In genomic region chr7:158829021-158829341, GRCh38 we compare ENCODE assay signal across 8 cellular contexts.
DNase-seq lines count a peak whose midpoint lies in the region; ATAC-seq and TF ChIP-seq lines count a peak whose summit lies in the region.

No MANE protein-coding gene starts in this region.

- H3K36me3 Mint-ChIP-seq in memory B cell = peaks cover 2% of the 10 kb centered on the region

- DNase-seq in activated CD4-positive, CD25-positive, alpha-beta regulatory T cell (lab: John Stamatoyannopoulos, UW) = peak in 3 of 4 experiments; percentile 22 to 76 (median 72)
- DNase-seq in activated CD4-positive, CD25-positive, alpha-beta regulatory T cell treated with anti-CD3 and anti-CD28 coated beads, Interleukin-2, amount 50 U/mL, for 72 hours = no peak
- DNase-seq in HCEC 1CT (peak; percentile 78), LoVo (ENCODE audit: low spot score) (peak; percentile 69), WERI-Rb-1 (peak; percentile 68), memory B cell (ENCODE audit: low spot score in 2 of 2) (no peak)
- peak; percentile 60 for DNase-seq in effector CD8-positive, alpha-beta T cell (lab: John Stamatoyannopoulos, UW)
- peak; percentile 33 to 68 for DNase-seq in stimulated activated CD8-positive, alpha-beta memory T cell treated with anti-CD3 and anti-CD28 coated beads, Interleukin-7, amount 100 ng/mL, for 4 hours (ENCODE audit: low read depth in 2 of 2)

- TF ChIP-seq CTCF in WERI-Rb-1 (IDR thresholded peaks at IDR 0.05; ENCODE audit: low read depth, low read length) = no peak

- peak; percentile 55 for ATAC-seq in memory B cell (ENCODE audit: low read depth)

- H3K9me3 Mint-ChIP-seq in memory B cell = no peaks in the 10 kb centered on the region

- H3K4me1 Mint-ChIP-seq in memory B cell = peaks cover 22% of the 10 kb centered on the region

- H3K27me3 ChIP-seq in WERI-Rb-1 (ENCODE audit: insufficient read depth, low read depth, severe bottlenecking) = no peaks in the 10 kb centered on the region

- peak overlapping the region; percentile 79 for H3K4me3 Mint-ChIP-seq in memory B cell

- no peaks in the 10 kb centered on the region for H3K27me3 Mint-ChIP-seq in memory B cell

- peak overlapping the region; percentile 76 for H3K27ac ChIP-seq in WERI-Rb-1

- H3K36me3 ChIP-seq in WERI-Rb-1 = no peaks in the 10 kb centered on the region

- no peaks in the 10 kb centered on the region for H3K9me3 ChIP-seq in WERI-Rb-1 (ENCODE audit: severe bottlenecking)

- peak overlapping the region; percentile 95 for H3K27ac Mint-ChIP-seq in memory B cell

- H3K4me3 ChIP-seq in WERI-Rb-1 (ENCODE audit: low read depth, low read length) = peak overlapping the region; percentile 90

Comparison
In these comparisons a context has a peak if more than half of its experiments do, and no peak if none do; other contexts are left out.
1. DNase-seq: peak in activated CD4-positive, CD25-positive, alpha-beta regulatory T cell (3 of 4), HCEC 1CT (single experiment), LoVo (single experiment), WERI-Rb-1 (single experiment), effector CD8-positive, alpha-beta T cell (single experiment) and stimulated activated CD8-positive, alpha-beta memory T cell treated with anti-CD3 and anti-CD28 coated beads, Interleukin-7, amount 100 ng/mL, for 4 hours (2 of 2); none in activated CD4-positive, CD25-positive, alpha-beta regulatory T cell treated with anti-CD3 and anti-CD28 coated beads, Interleukin-2, amount 50 U/mL, for 72 hours (single experiment) and memory B cell (0 of 2).